ENCODE assay signal across 16 cellular contexts in genomic region chr17:57628421-57628820, GRCh38.
"Had no signal": no experiment of that assay in that cellular context is flagged by ENCODE, and none has a peak within 500 bp of the region (broad histone marks: within the 10 kb centered on the region; RNA-seq: fewer than 3 reads in every experiment).

No MANE protein-coding gene starts in this region.

- H3K27ac Mint-ChIP-seq: T-helper 1 cell treated with Interleukin-12 subunit alpha and Interleukin-12 subunit beta and Interleukin-4 antibody, amounts not matched to agents 30 μg/mL and 1 μg/mL, for 36 hours had no signal

- H3K4me1 ChIP-seq: breast epithelium, foreskin keratinocyte, pancreas, transverse colon had no signal

- ATAC-seq: effector memory CD8-positive, alpha-beta T cell; foreskin keratinocyte; pancreas had no signal

- DNase-seq: activated CD4-positive, alpha-beta T cell treated with anti-CD3 and anti-CD28 coated beads for 48 hours; activated CD8-positive, alpha-beta memory T cell treated with anti-CD3 and anti-CD28 coated beads for 24 hours; activated gamma-delta T cell treated with Interleukin-2 at 50 U/mL for 16 hours; anterior cingulate cortex; cerebellar nuclear complex; effector memory CD8-positive, alpha-beta T cell; foreskin keratinocyte; kidney glomerular epithelial cell; retina; stimulated activated CD4-positive, alpha-beta T cell treated with anti-CD3 and anti-CD28 coated beads, Interleukin-2, amount 100 ng/mL, for 48 hours; stimulated activated naive CD4-positive, alpha-beta T cell treated with Interleukin-2 at 50 U/mL for 16 hours; substantia nigra; transverse colon had no signal

- H3K4me3 ChIP-seq: breast epithelium, pancreas, transverse colon had no signal

- H3K27me3 Mint-ChIP-seq: effector memory CD8-positive, alpha-beta T cell had no signal

- H3K9me3 Mint-ChIP-seq: effector memory CD8-positive, alpha-beta T cell; T-helper 1 cell treated with Interleukin-12 subunit alpha and Interleukin-12 subunit beta and Interleukin-4 antibody, amounts not matched to agents 30 μg/mL and 1 μg/mL, for 36 hours had no signal

- H3K9me3 ChIP-seq: breast epithelium, pancreas, transverse colon had no signal

- H3K27ac ChIP-seq: breast epithelium, foreskin keratinocyte, pancreas, transverse colon had no signal

- H3K36me3 ChIP-seq: breast epithelium, pancreas, transverse colon had no signal

- H3K27me3 ChIP-seq: breast epithelium, foreskin keratinocyte, pancreas, transverse colon had no signal

- H3K4me3 Mint-ChIP-seq: effector memory CD8-positive, alpha-beta T cell; T-helper 1 cell treated with Interleukin-12 subunit alpha and Interleukin-12 subunit beta and Interleukin-4 antibody, amounts not matched to agents 30 μg/mL and 1 μg/mL, for 36 hours had no signal
